Comparison of ENCODE assay signal across 9 cellular contexts in genomic region chr10:6068422-6068821, GRCh38. TPM values are rescaled to one million over a fixed set of nuclear protein-coding genes. Genes with fewer than 3 reads are reported as not detected.
DNase-seq lines count a peak whose midpoint lies in the region; ATAC-seq and TF ChIP-seq lines count a peak whose summit lies in the region.
"Had no signal": no experiment of that assay in that cellular context is flagged by ENCODE, and none has a peak within 500 bp of the region (broad histone marks: within the 10 kb centered on the region; RNA-seq: fewer than 3 reads in every experiment).

No MANE protein-coding gene starts in this region.

- H2AFZ ChIP-seq in SK-N-SH (ENCODE audit: low read depth) = no peak overlapping the region

- peaks cover 84% of the 10 kb centered on the region for H3K4me1 Mint-ChIP-seq in CD4-positive, alpha-beta T cell (ENCODE audit: low read depth)
- H3K4me1 Mint-ChIP-seq in central memory CD8-positive, alpha-beta T cell = peaks cover 27% of the 10 kb centered on the region
- H3K4me1 Mint-ChIP-seq in WTC11 = peaks cover 3% of the 10 kb centered on the region; the same call in 1 of the 2 replicates

- intact Hi-C loops in CD4-positive, alpha-beta T cell (cut with DNase I, micrococcal nuclease) = loop anchor here in 1 of 2 experiments (2.0 kb wide), 2 partner anchors 14 to 16 kb away; no protein-coding TSS in a partner anchor
- intact Hi-C loops in uterus (cut with DNase I; ENCODE audit: low total_unique reads) = no loop called here

- no peak for TF ChIP-seq EP300 in SK-N-SH (IDR thresholded peaks at IDR 0.05; ENCODE audit: borderline replicate concordance in 1 of 2, low read depth in 1 of 2, low read length in 1 of 2)

- no peak overlapping the region for H3K9ac ChIP-seq in SK-N-SH

- H3K36me3 ChIP-seq in uterus (no peaks in the 10 kb centered on the region), SK-N-SH (replicated peaks in 1 of 2; ENCODE audit: control insufficient read depth in 1 of 2, insufficient read depth in 2 of 2, low read length in 1 of 2) (no peaks in the 10 kb centered on the region)
- H3K36me3 ChIP-seq: adrenal gland had no signal

- no peaks in the 10 kb centered on the region for H3F3A ChIP-seq in SK-N-SH (replicated peaks; ENCODE audit: insufficient read depth)

- peak overlapping the region; percentile 75 for H3K4me3 Mint-ChIP-seq in CD4-positive, alpha-beta T cell
- H3K4me3 Mint-ChIP-seq in central memory CD8-positive, alpha-beta T cell = no peak overlapping the region
- no peak overlapping the region for H3K4me3 Mint-ChIP-seq in WTC11

- no peaks in the 10 kb centered on the region for H3K27me3 ChIP-seq in CD4-positive, alpha-beta T cell (ENCODE audit: control insufficient read depth, insufficient read depth, low read length)
- H3K27me3 ChIP-seq in uterus (no peaks in the 10 kb centered on the region), SK-N-SH (ENCODE audit: insufficient read depth) (peaks cover 44% of the 10 kb centered on the region; the same call in 1 of the 2 replicates)
- H3K27me3 ChIP-seq: adrenal gland had no signal

- no peaks in the 10 kb centered on the region for H4K20me1 ChIP-seq in SK-N-SH (ENCODE audit: insufficient read depth)

- H3K27ac Mint-ChIP-seq in CD4-positive, alpha-beta T cell = peak overlapping the region; percentile 84
- no peak overlapping the region for H3K27ac Mint-ChIP-seq in central memory CD8-positive, alpha-beta T cell (ENCODE audit: low read depth)
- H3K27ac Mint-ChIP-seq in WTC11 = no peak overlapping the region

- peak in 5 of 10 experiments; percentile 14 to 47 (median 42) for DNase-seq in CD4-positive, alpha-beta T cell
- DNase-seq in MV-4-11 (lab: John Stamatoyannopoulos, UW) = peak; percentile 90
- DNase-seq in central memory CD8-positive, alpha-beta T cell (ENCODE audit: low spot score in 2 of 2) = no peak
- DNase-seq in WTC11 (ENCODE audit: low spot score) = no peak
- DNase-seq in uterus = no peak
- DNase-seq in SK-N-SH = no peak

- H3K27me3 Mint-ChIP-seq in CD4-positive, alpha-beta T cell = no peaks in the 10 kb centered on the region
- H3K27me3 Mint-ChIP-seq in central memory CD8-positive, alpha-beta T cell = peaks cover 3% of the 10 kb centered on the region
- H3K27me3 Mint-ChIP-seq in WTC11 (ENCODE audit: low read depth) = peaks cover 3% of the 10 kb centered on the region; the same call in 1 of the 2 replicates

- H3K9me3 Mint-ChIP-seq in CD4-positive, alpha-beta T cell = no peaks in the 10 kb centered on the region
- no peaks in the 10 kb centered on the region for H3K9me3 Mint-ChIP-seq in central memory CD8-positive, alpha-beta T cell
- H3K9me3 Mint-ChIP-seq in WTC11 = peaks cover 9% of the 10 kb centered on the region

- CTCF ChIA-PET in CD4-positive, alpha-beta T cell (lab: Charles Lee) = interaction anchor here (0.7 to 3.9 kb wide), 4 partner anchors 18 to 54 kb away, joined by 3 to 20 read pairs (median 4); no protein-coding TSS in a partner anchor
- CTCF ChIA-PET in WTC11 (lab: Charles Lee) = interaction anchor here (1.0 kb wide), 1 partner anchor 120 kb away, joined by 3 read pairs; no protein-coding TSS in a partner anchor
- CTCF ChIA-PET in SK-N-SH (lab: Yijun Ruan, JAX) = interaction anchor here (1.8 to 1.9 kb wide), 2 partner anchors 18 to 21 kb away, joined by 4 to 8 read pairs; no protein-coding TSS in a partner anchor

- H3K4me3 ChIP-seq in uterus (no peak overlapping the region), SK-N-SH (ENCODE audit: low read depth in 2 of 2, low read length in 1 of 2) (no peak overlapping the region)
- H3K4me3 ChIP-seq: adrenal gland had no signal

- H3K4me1 ChIP-seq in uterus (no peaks in the 10 kb centered on the region), SK-N-SH (ENCODE audit: control insufficient read depth in 1 of 2, insufficient read depth in 2 of 2, low read depth in 1 of 2, low read length in 1 of 2) (no peaks in the 10 kb centered on the region)

- no peaks in the 10 kb centered on the region for H3K36me3 Mint-ChIP-seq in CD4-positive, alpha-beta T cell (ENCODE audit: low read depth)
- H3K36me3 Mint-ChIP-seq in central memory CD8-positive, alpha-beta T cell (ENCODE audit: insufficient read depth) = peaks cover 2% of the 10 kb centered on the region
- H3K36me3 Mint-ChIP-seq in WTC11 = no peaks in the 10 kb centered on the region

- no peak for TF ChIP-seq CTCF in CD4-positive, alpha-beta T cell (IDR thresholded peaks at IDR 0.05)
- TF ChIP-seq CTCF in WTC11 (IDR thresholded peaks at IDR 0.05) = no peak
- no peak for TF ChIP-seq CTCF in uterus (IDR thresholded peaks at IDR 0.05)
- TF ChIP-seq CTCF in SK-N-SH (IDR thresholded peaks at IDR 0.05) = no peak

- no peak for TF ChIP-seq POLR2A in uterus (IDR thresholded peaks at IDR 0.05)

- peak; percentile 82 for ATAC-seq in CD4-positive, alpha-beta T cell (ENCODE audit: poor library complexity)
- ATAC-seq in GM21423 (IDR thresholded peaks at IDR 0.05; ENCODE audit: unreplicated experiment) = peak; percentile 51
- peak; percentile 39 for ATAC-seq in central memory CD8-positive, alpha-beta T cell (replicated peaks; ENCODE audit: extremely low read depth, poor library complexity, severe bottlenecking)
- ATAC-seq in GM18858 (IDR thresholded peaks at IDR 0.05; ENCODE audit: unreplicated experiment) = no peak
- no peak for ATAC-seq in WTC11

- 59% methylated on average over 8 of the region's 8 CpGs for WGBS in SK-N-SH (ENCODE audit: low lambda C conversion rate)

- no peak for TF ChIP-seq RAD21 in SK-N-SH (IDR thresholded peaks at IDR 0.05; ENCODE audit: low read length)

- no peaks in the 10 kb centered on the region for H3K9me3 ChIP-seq in CD4-positive, alpha-beta T cell (ENCODE audit: control insufficient read depth, low read length)
- H3K9me3 ChIP-seq in uterus = no peaks in the 10 kb centered on the region
- H3K9me3 ChIP-seq in SK-N-SH = no peaks in the 10 kb centered on the region
- H3K9me3 ChIP-seq: adrenal gland had no signal

- POLR2A ChIA-PET in CD4-positive, alpha-beta T cell (lab: Charles Lee) = interaction anchor here (1.0 to 7.4 kb wide), 7 partner anchors 10 to 55 kb away, joined by 4 to 73 read pairs (median 7); no protein-coding TSS in a partner anchor
- POLR2A ChIA-PET in WTC11 (lab: Charles Lee) (no interaction called here), SK-N-SH (lab: Yijun Ruan, JAX) (no interaction called here)

- H3K79me2 ChIP-seq in SK-N-SH (ENCODE audit: insufficient read depth) = no peaks in the 10 kb centered on the region

- H3K27ac ChIP-seq in CD4-positive, alpha-beta T cell (ENCODE audit: low read depth, low read length) = peak overlapping the region; percentile 44
- H3K27ac ChIP-seq in uterus (no peak overlapping the region), SK-N-SH (ENCODE audit: low read depth in 2 of 2, low read length in 1 of 2) (no peak overlapping the region)

- no peaks in the 10 kb centered on the region for H3K9me2 ChIP-seq in SK-N-SH

- no peak overlapping the region for H3K4me2 ChIP-seq in SK-N-SH

TF ChIP-seq in WTC11, 78 proteins besides CTCF, POLR2A, EP300 and RAD21:
- TF ChIP-seq ATF2 (CRISPR knock-in tag; IDR thresholded peaks at IDR 0.05; ENCODE audit: borderline replicate concordance, low read depth) = no peak
- no peak for TF ChIP-seq EMX1 (CRISPR knock-in tag; IDR thresholded peaks at IDR 0.05)
- no peak for TF ChIP-seq ELF4 (CRISPR knock-in tag; IDR thresholded peaks at IDR 0.05; ENCODE audit: low read depth)
- no peak for TF ChIP-seq ZNF232 (CRISPR knock-in tag; IDR thresholded peaks at IDR 0.05)
- no peak for TF ChIP-seq ZNF121 (CRISPR knock-in tag; IDR thresholded peaks at IDR 0.05)
- no peak for TF ChIP-seq ATF1 (CRISPR knock-in tag; IDR thresholded peaks at IDR 0.05)
- TF ChIP-seq OVOL2 (CRISPR knock-in tag; IDR thresholded peaks at IDR 0.05; ENCODE audit: borderline replicate concordance) = no peak

TF ChIP-seq in SK-N-SH, 30 proteins besides CTCF, POLR2A, EP300 and RAD21 (continues in another document):
- TF ChIP-seq MXI1 (IDR thresholded peaks at IDR 0.05; ENCODE audit: low read depth, low read length) = no peak
- no peak for TF ChIP-seq REST (IDR thresholded peaks at IDR 0.05; ENCODE audit: low read depth, low read length)
- no peak for TF ChIP-seq NFIC (IDR thresholded peaks at IDR 0.05; ENCODE audit: borderline replicate concordance)
- no peak for TF ChIP-seq SIN3A (IDR thresholded peaks at IDR 0.05; ENCODE audit: borderline replicate concordance, low read depth, low read length)
- no peak for TF ChIP-seq JUND (IDR thresholded peaks at IDR 0.05)

RNA-seq across cellular contexts. Expression of gene IL2RA, which starts 6.3 kb away (rescaled TPM):
- total RNA-seq in CD4-positive, alpha-beta T cell = 1 to 10 TPM; 4.9 to 5.4 TPM
- total RNA-seq in WTC11 (2021) (0.31 to 0.41 TPM (median 0.32 TPM) in 3 replicates), uterus (under 1 TPM in 2 of 4 donors, not detected in 2; 0.15 to 0.28 TPM)
- not detected in 2 replicates for polyA plus RNA-seq in SK-N-SH (2012; rRNA removed)
- not detected in 2 replicates for polyA plus RNA-seq in SK-N-SH (2012; cell fraction: cytosol; rRNA removed)
- polyA plus RNA-seq in SK-N-SH (2012; cell fraction: nucleus; rRNA removed) = not detected in 2 replicates

RNA-seq across cellular contexts. Expression of gene RBM17, which starts 20.4 kb away (rescaled TPM):
- total RNA-seq in CD4-positive, alpha-beta T cell = 100 to 1,000 TPM; 143 to 150 TPM
- total RNA-seq in WTC11 (2021) (117 to 160 TPM (median 118 TPM) in 3 replicates), uterus (100 to 1,000 TPM in 3 of 4 donors, 10 to 100 TPM in 1; 64.4 to 163 (median 146) TPM)
- 32.6 and 34.2 TPM in 2 replicates for polyA plus RNA-seq in SK-N-SH (2012; rRNA removed)
- 25.2 and 25.9 TPM in 2 replicates for polyA plus RNA-seq in SK-N-SH (2012; cell fraction: cytosol; rRNA removed)
- polyA plus RNA-seq in SK-N-SH (2012; cell fraction: nucleus; rRNA removed) = 94.6 and 118 TPM in 2 replicates

Comparison
In these comparisons a context has a peak if more than half of its experiments do, and no peak if none do; other contexts are left out.
1. ATAC-seq: peak in CD4-positive, alpha-beta T cell (single experiment), GM21423 (single experiment) and central memory CD8-positive, alpha-beta T cell (single experiment); none in GM18858 (single experiment) and WTC11 (single experiment).